Comparison of ENCODE assay signal across 2 cellular contexts in the genomic region with DNA sequence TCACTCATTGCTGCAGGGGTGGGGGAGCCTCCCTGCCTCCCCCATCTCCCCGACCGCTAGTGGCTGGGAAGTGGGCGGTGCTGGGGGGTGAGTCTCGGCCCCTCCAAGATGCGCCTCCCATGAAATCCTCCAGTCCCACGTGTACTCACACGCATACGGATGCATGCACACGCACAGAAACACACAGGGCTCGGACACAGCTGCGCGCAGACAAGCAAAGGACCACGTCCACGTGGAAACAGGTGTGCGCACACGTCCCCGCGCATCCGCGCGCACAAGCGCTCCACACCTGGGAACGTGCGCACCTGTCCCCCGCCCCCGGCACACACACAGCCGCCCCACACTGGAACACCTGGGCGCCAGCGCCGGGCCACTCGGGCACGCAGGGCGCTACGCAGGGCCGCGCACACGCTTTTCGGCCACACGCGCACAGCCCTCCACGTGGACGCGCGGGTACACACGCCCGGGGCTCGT.
TF ChIP-seq lines count a peak whose summit lies in the region.

No MANE protein-coding gene starts in this region.

TF ChIP-seq in GM23338, 12 proteins besides CTCF, POLR2A, EP300 and RAD21 (continued from another document and continues in another):
- TF ChIP-seq ZNF462 (CRISPR knock-in tag; IDR thresholded peaks at IDR 0.05), result no peak
- TF ChIP-seq CREB1 (CRISPR knock-in tag; IDR thresholded peaks at IDR 0.05; ENCODE audit: low read depth), result no peak
- no peak for TF ChIP-seq POLR2AphosphoS5 (IDR thresholded peaks at IDR 0.05; ENCODE audit: low read depth)
- TF ChIP-seq EZH2 (IDR thresholded peaks at IDR 0.05; ENCODE audit: low read depth, unreplicated experiment), result no peak
- no peak for TF ChIP-seq EZH2phosphoT487 (IDR thresholded peaks at IDR 0.05; ENCODE audit: unreplicated experiment)
- no peak for TF ChIP-seq STAT1 (IDR thresholded peaks at IDR 0.05; ENCODE audit: unreplicated experiment)
- TF ChIP-seq ZNF114 (CRISPR knock-in tag; IDR thresholded peaks at IDR 0.05), result no peak
- TF ChIP-seq, protein P1, sequence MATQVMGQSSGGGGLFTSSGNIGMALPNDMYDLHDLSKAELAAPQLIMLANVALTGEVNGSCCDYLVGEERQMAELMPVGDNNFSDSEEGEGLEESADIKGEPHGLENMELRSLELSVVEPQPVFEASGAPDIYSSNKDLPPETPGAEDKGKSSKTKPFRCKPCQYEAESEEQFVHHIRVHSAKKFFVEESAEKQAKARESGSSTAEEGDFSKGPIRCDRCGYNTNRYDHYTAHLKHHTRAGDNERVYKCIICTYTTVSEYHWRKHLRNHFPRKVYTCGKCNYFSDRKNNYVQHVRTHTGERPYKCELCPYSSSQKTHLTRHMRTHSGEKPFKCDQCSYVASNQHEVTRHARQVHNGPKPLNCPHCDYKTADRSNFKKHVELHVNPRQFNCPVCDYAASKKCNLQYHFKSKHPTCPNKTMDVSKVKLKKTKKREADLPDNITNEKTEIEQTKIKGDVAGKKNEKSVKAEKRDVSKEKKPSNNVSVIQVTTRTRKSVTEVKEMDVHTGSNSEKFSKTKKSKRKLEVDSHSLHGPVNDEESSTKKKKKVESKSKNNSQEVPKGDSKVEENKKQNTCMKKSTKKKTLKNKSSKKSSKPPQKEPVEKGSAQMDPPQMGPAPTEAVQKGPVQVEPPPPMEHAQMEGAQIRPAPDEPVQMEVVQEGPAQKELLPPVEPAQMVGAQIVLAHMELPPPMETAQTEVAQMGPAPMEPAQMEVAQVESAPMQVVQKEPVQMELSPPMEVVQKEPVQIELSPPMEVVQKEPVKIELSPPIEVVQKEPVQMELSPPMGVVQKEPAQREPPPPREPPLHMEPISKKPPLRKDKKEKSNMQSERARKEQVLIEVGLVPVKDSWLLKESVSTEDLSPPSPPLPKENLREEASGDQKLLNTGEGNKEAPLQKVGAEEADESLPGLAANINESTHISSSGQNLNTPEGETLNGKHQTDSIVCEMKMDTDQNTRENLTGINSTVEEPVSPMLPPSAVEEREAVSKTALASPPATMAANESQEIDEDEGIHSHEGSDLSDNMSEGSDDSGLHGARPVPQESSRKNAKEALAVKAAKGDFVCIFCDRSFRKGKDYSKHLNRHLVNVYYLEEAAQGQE (IDR thresholded peaks at IDR 0.05; ENCODE audit: unreplicated experiment), result no peak
- TF ChIP-seq JUNB (IDR thresholded peaks at IDR 0.05; ENCODE audit: unreplicated experiment), result no peak
- TF ChIP-seq, protein P2, sequence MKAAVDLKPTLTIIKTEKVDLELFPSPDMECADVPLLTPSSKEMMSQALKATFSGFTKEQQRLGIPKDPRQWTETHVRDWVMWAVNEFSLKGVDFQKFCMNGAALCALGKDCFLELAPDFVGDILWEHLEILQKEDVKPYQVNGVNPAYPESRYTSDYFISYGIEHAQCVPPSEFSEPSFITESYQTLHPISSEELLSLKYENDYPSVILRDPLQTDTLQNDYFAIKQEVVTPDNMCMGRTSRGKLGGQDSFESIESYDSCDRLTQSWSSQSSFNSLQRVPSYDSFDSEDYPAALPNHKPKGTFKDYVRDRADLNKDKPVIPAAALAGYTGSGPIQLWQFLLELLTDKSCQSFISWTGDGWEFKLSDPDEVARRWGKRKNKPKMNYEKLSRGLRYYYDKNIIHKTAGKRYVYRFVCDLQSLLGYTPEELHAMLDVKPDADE (IDR thresholded peaks at IDR 0.05), result no peak

TF ChIP-seq in WTC11, 78 proteins besides CTCF, POLR2A, EP300 and RAD21 (continued from another document):
- TF ChIP-seq, protein P3, sequence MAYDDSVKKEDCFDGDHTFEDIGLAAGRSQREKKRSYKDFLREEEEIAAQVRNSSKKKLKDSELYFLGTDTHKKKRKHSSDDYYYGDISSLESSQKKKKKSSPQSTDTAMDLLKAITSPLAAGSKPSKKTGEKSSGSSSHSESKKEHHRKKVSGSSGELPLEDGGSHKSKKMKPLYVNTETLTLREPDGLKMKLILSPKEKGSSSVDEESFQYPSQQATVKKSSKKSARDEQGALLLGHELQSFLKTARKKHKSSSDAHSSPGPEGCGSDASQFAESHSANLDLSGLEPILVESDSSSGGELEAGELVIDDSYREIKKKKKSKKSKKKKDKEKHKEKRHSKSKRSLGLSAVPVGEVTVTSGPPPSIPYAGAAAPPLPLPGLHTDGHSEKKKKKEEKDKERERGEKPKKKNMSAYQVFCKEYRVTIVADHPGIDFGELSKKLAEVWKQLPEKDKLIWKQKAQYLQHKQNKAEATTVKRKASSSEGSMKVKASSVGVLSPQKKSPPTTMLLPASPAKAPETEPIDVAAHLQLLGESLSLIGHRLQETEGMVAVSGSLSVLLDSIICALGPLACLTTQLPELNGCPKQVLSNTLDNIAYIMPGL (CRISPR knock-in tag; IDR thresholded peaks at IDR 0.05), result peak; percentile 52; the same call in 1 of the 2 replicates
- no peak for TF ChIP-seq NFATC4 (CRISPR knock-in tag; IDR thresholded peaks at IDR 0.05)
- TF ChIP-seq, protein P4, sequence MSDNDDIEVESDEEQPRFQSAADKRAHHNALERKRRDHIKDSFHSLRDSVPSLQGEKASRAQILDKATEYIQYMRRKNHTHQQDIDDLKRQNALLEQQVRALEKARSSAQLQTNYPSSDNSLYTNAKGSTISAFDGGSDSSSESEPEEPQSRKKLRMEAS (CRISPR knock-in tag; IDR thresholded peaks at IDR 0.05), result peak; percentile 64; the same call in 1 of the 2 replicates
- TF ChIP-seq TP53 (CRISPR knock-in tag; IDR thresholded peaks at IDR 0.05), result no peak
- TF ChIP-seq, protein P5, sequence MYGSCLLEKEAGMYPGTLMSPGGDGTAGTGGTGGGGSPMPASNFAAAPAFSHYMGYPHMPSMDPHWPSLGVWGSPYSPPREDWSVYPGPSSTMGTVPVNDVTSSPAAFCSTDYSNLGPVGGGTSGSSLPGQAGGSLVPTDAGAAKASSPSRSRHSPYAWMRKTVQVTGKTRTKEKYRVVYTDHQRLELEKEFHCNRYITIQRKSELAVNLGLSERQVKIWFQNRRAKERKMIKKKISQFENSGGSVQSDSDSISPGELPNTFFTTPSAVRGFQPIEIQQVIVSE (CRISPR knock-in tag; IDR thresholded peaks at IDR 0.05; ENCODE audit: borderline replicate concordance), result no peak
- TF ChIP-seq E2F1 (CRISPR knock-in tag; IDR thresholded peaks at IDR 0.05), result 0 out of 2 replicates have a peak, but pooled peaks have one; percentile 26
- no peak for TF ChIP-seq NR2C2 (CRISPR knock-in tag; IDR thresholded peaks at IDR 0.05)
- TF ChIP-seq ZNF396 (CRISPR knock-in tag; IDR thresholded peaks at IDR 0.05; ENCODE audit: borderline replicate concordance), result no peak
- 0 out of 2 replicates have a peak, but pooled peaks have one; percentile 19 for TF ChIP-seq KAT7 (CRISPR knock-in tag; IDR thresholded peaks at IDR 0.05; ENCODE audit: borderline replicate concordance)
